9 cellular contexts compared by ENCODE assay signal in genomic region chr1:113452921-113453770, GRCh38.
DNase-seq lines count a peak whose midpoint lies in the region; ATAC-seq and TF ChIP-seq lines count a peak whose summit lies in the region.
"Had no signal": no experiment of that assay in that cellular context is flagged by ENCODE, and none has a peak within 500 bp of the region (broad histone marks: within the 10 kb centered on the region; RNA-seq: fewer than 3 reads in every experiment).

No MANE protein-coding gene starts in this region.

- no peaks in the 10 kb centered on the region for H3K4me1 ChIP-seq in spleen
- H3K4me1 ChIP-seq: BLaER1 had no signal

- 68 to 76% (median 75%) methylated on average over 2 of the region's 2 CpGs for WGBS in spleen, 5 donors

- no peak overlapping the region for H3K27ac ChIP-seq in spleen
- no peak overlapping the region for H3K27ac ChIP-seq in coronary artery
- H3K27ac ChIP-seq: BLaER1 had no signal

- DNase-seq in DMS 273 (lab: John Stamatoyannopoulos, UW; ENCODE audit: unreplicated experiment) = peak; percentile 65
- DNase-seq in DMS 273 treated with DMSO at 0.1 percent for 48 hours (lab: John Stamatoyannopoulos, UW) = no peak
- no peak for DNase-seq in LNCaP clone FGC (ENCODE audit: low read depth)
- peak; percentile 1 for DNase-seq in T1000 (lab: John Stamatoyannopoulos, UW)
- peak; percentile 27 for DNase-seq in glomerular visceral epithelial cell (ENCODE audit: extremely low spot score)
- no peak for DNase-seq in spleen
- no peak for DNase-seq in coronary artery (ENCODE audit: low spot score)

- ATAC-seq in HG03175 (IDR thresholded peaks at IDR 0.05; ENCODE audit: unreplicated experiment) = no peak

- H3K36me3 ChIP-seq in spleen = no peaks in the 10 kb centered on the region
- H3K36me3 ChIP-seq: BLaER1 had no signal

- intact Hi-C loops in spleen (cut with DNase I; ENCODE audit: low total_unique reads) = loop anchor here (10.0 kb wide), 1 partner anchor 308 kb away; no protein-coding TSS in a partner anchor

- no peak for TF ChIP-seq POLR2A in spleen (IDR thresholded peaks at IDR 0.05)

- H3K9me3 ChIP-seq in spleen = no peaks in the 10 kb centered on the region
- H3K9me3 ChIP-seq: BLaER1 had no signal

- no peaks in the 10 kb centered on the region for H3K27me3 ChIP-seq in spleen (replicated peaks in 1 of 7)
- H3K27me3 ChIP-seq: BLaER1 had no signal

- TF ChIP-seq CTCF in LNCaP clone FGC (IDR thresholded peaks at IDR 0.05; ENCODE audit: control insufficient read depth, extremely low read depth, insufficient read depth) (peak; percentile 63), spleen (IDR thresholded peaks at IDR 0.05 in 8 of 11, conservative IDR thresholded peaks at IDR 0.05 in 3 of 11) (peak in 6 of 11 experiments; percentile 1 to 44 (median 28)), coronary artery (IDR thresholded peaks at IDR 0.05) (no peak)

- H3K4me3 ChIP-seq in LNCaP clone FGC (ENCODE audit: low read depth, low read length) (no peak overlapping the region), spleen (no peak overlapping the region), coronary artery (no peak overlapping the region)
- H3K4me3 ChIP-seq: BLaER1 had no signal

Comparison
In these comparisons a context has a peak if more than half of its experiments do, and no peak if none do; other contexts are left out.
1. DNase-seq: peak in DMS 273 (single experiment), T1000 (single experiment) and glomerular visceral epithelial cell (single experiment); none in DMS 273 treated with DMSO at 0.1 percent for 48 hours (single experiment), LNCaP clone FGC (single experiment), spleen (single experiment) and coronary artery (single experiment).